1 cellular context compared by ENCODE assay signal in the genomic region with DNA sequence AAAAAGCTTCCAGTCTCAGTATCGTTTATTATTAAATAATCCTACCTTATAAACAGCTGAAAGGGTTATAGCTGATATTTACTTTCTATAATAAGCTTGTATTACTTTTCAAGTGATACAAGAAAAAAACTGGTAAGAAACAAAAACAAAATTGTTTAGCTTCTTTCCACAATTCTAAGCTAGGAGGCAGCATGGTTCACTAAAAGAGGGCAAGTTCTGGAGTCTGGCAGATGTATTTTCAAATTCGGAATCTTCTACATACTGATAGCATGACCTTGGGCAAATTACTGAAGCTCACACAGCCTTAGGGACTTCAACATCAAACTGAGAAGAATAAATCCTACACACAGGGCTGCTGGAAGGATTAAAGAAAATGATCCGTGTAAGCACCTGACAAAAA.
TF ChIP-seq lines count a peak whose summit lies in the region.

No MANE protein-coding gene starts in this region.

TF ChIP-seq in H1, 55 proteins besides CTCF, POLR2A, EP300 and RAD21:
- TF ChIP-seq CTBP2 (IDR thresholded peaks at IDR 0.05; ENCODE audit: borderline replicate concordance, insufficient read depth, insufficient read length, low read length): no peak
- TF ChIP-seq CBX8 (IDR thresholded peaks at IDR 0.05; ENCODE audit: borderline replicate concordance, low read depth, low read length): no peak
- no peak for TF ChIP-seq POU5F1 (IDR thresholded peaks at IDR 0.05; ENCODE audit: low read depth, low read length)
- TF ChIP-seq, protein P1, sequence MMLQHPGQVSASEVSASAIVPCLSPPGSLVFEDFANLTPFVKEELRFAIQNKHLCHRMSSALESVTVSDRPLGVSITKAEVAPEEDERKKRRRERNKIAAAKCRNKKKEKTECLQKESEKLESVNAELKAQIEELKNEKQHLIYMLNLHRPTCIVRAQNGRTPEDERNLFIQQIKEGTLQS (IDR thresholded peaks at IDR 0.05; ENCODE audit: insufficient read depth, low read depth, low read length): no peak
- no peak for TF ChIP-seq NRF1 (IDR thresholded peaks at IDR 0.05; ENCODE audit: low read depth, low read length)
- TF ChIP-seq EGR1 (IDR thresholded peaks at IDR 0.05; ENCODE audit: borderline replicate concordance, low read depth, low read length): no peak
- no peak for TF ChIP-seq SRF (IDR thresholded peaks at IDR 0.05; ENCODE audit: low read depth, low read length)
- no peak for TF ChIP-seq CHD1 (IDR thresholded peaks at IDR 0.05; ENCODE audit: low read depth, low read length)
- TF ChIP-seq SAP30 (IDR thresholded peaks at IDR 0.05; ENCODE audit: insufficient read depth, insufficient replicate concordance, low read length): no peak
